In genomic region chr10:24485299-24485698, GRCh38 we compare ENCODE assay signal across 16 cellular contexts.
DNase-seq lines count a peak whose midpoint lies in the region; ATAC-seq and TF ChIP-seq lines count a peak whose summit lies in the region.
"Had no signal": no experiment of that assay in that cellular context is flagged by ENCODE, and none has a peak within 500 bp of the region (broad histone marks: within the 10 kb centered on the region; RNA-seq: fewer than 3 reads in every experiment).

No MANE protein-coding gene starts in this region.

- TF ChIP-seq CTCF in breast epithelium (IDR thresholded peaks at IDR 0.05), result no peak
- no peak for TF ChIP-seq CTCF in neural progenitor cell (IDR thresholded peaks at IDR 0.05)
- TF ChIP-seq CTCF in transverse colon (IDR thresholded peaks at IDR 0.05), result no peak

- H3K27me3 ChIP-seq in breast epithelium, result no peaks in the 10 kb centered on the region
- H3K27me3 ChIP-seq in neural progenitor cell, result no peaks in the 10 kb centered on the region
- H3K27me3 ChIP-seq in transverse colon, result no peaks in the 10 kb centered on the region
- H3K27me3 ChIP-seq: BE2C, Peyer's patch had no signal

- peaks cover 2% of the 10 kb centered on the region for H3K27me3 Mint-ChIP-seq in neural progenitor cell (ENCODE audit: insufficient read depth, low read depth)

- H3K4me3 ChIP-seq in breast epithelium (no peak overlapping the region), neural progenitor cell (no peak overlapping the region), transverse colon (no peak overlapping the region)
- H3K4me3 ChIP-seq: Peyer's patch had no signal

- H3K4me2 ChIP-seq in neural progenitor cell, result no peak overlapping the region

- no peak for TF ChIP-seq POLR2A in breast epithelium (IDR thresholded peaks at IDR 0.05)
- TF ChIP-seq POLR2A in transverse colon (IDR thresholded peaks at IDR 0.05), result no peak

- no peak for TF ChIP-seq RAD21 in Ishikawa (IDR thresholded peaks at IDR 0.05; ENCODE audit: low read depth)

- H3K9me3 ChIP-seq in breast epithelium, result no peaks in the 10 kb centered on the region
- H3K9me3 ChIP-seq in neural progenitor cell (ENCODE audit: low read depth), result no peaks in the 10 kb centered on the region
- H3K9me3 ChIP-seq in transverse colon, result no peaks in the 10 kb centered on the region
- H3K9me3 ChIP-seq: BE2C, Peyer's patch had no signal

- H3K27ac ChIP-seq in breast epithelium (peak overlapping the region; percentile 79 to 92), neural progenitor cell (no peak overlapping the region), transverse colon (peak overlapping the region in 3 of 4 donors; percentile 83 to 88 (median 86))

- TF ChIP-seq EP300 in Ishikawa (IDR thresholded peaks at IDR 0.05; ENCODE audit: borderline replicate concordance), result no peak
- TF ChIP-seq EP300 in transverse colon (IDR thresholded peaks at IDR 0.05; ENCODE audit: low read depth), result no peak

- no peak overlapping the region for H3K4me3 Mint-ChIP-seq in neural progenitor cell
- H3K4me3 Mint-ChIP-seq: CD8-positive, alpha-beta T cell had no signal

- H3K27ac Mint-ChIP-seq in neural progenitor cell, result peak overlapping the region; percentile 16
- H3K27ac Mint-ChIP-seq: CD8-positive, alpha-beta T cell had no signal

- no peak overlapping the region for H2AFZ ChIP-seq in neural progenitor cell (replicated peaks)

- H3K36me3 Mint-ChIP-seq in neural progenitor cell, result peaks cover 10% of the 10 kb centered on the region
- H3K36me3 Mint-ChIP-seq: CD8-positive, alpha-beta T cell had no signal

- no peaks in the 10 kb centered on the region for H3K36me3 ChIP-seq in breast epithelium
- H3K36me3 ChIP-seq in neural progenitor cell, result no peaks in the 10 kb centered on the region
- no peaks in the 10 kb centered on the region for H3K36me3 ChIP-seq in transverse colon
- H3K36me3 ChIP-seq: BE2C had no signal

- H3K4me1 ChIP-seq in breast epithelium, result peaks cover 0 to 4% of the 10 kb centered on the region in 2 donors
- H3K4me1 ChIP-seq in neural progenitor cell, result no peaks in the 10 kb centered on the region
- peaks cover 3 to 55% (median 18%) of the 10 kb centered on the region in 4 donors for H3K4me1 ChIP-seq in transverse colon
- H3K4me1 ChIP-seq: BE2C had no signal

- ATAC-seq in HG02678 (IDR thresholded peaks at IDR 0.05; ENCODE audit: unreplicated experiment) (no peak), HG03139 (IDR thresholded peaks at IDR 0.05; ENCODE audit: unreplicated experiment) (no peak)
- ATAC-seq: CD8-positive, alpha-beta T cell had no signal

- 73 to 78% methylated on average over 5 of the region's 5 CpGs for WGBS in transverse colon (ENCODE audit: low coverage in 1 of 2), 2 donors

- intact Hi-C loops in breast epithelium (cut with DNase I; ENCODE audit: low total_unique reads), result no loop called here
- intact Hi-C loops in transverse colon (cut with DNase I; ENCODE audit: low total_unique reads), result no loop called here

- H3K79me2 ChIP-seq in neural progenitor cell (ENCODE audit: low read depth), result no peaks in the 10 kb centered on the region

- H3F3A ChIP-seq in neural progenitor cell (ENCODE audit: low read depth), result no peaks in the 10 kb centered on the region

- peaks cover 9% of the 10 kb centered on the region for H3K4me1 Mint-ChIP-seq in neural progenitor cell

- no peak overlapping the region for H3K9ac ChIP-seq in neural progenitor cell

- in situ Hi-C loops in transverse colon (cut with MboI; ENCODE audit: low pct_ligation_motif_present in 1 of 4, low pct_unique_long_range_greater_than_20kb in 1 of 4, low sequenced_read_pairs in 3 of 4), result no loop called here

- DNase-seq in breast epithelium (ENCODE audit: low spot score in 2 of 2), result no peak
- no peak for DNase-seq in neural progenitor cell (ENCODE audit: low spot score)
- no peak for DNase-seq in transverse colon
- DNase-seq in retina, result no peak
- DNase-seq: BE2C; CD8-positive, alpha-beta T cell; DMS 273 treated with DMSO at 0.1 percent for 48 hours; KG1; NCI-H1105 treated with DMSO at 0.1 percent for 48 hours; NCI-H187 treated with DMSO at 0.1 percent for 48 hours; NCI-H2171 treated with DMSO at 0.1 percent for 48 hours; NCI-H774; Peyer's patch had no signal

- no peaks in the 10 kb centered on the region for H4K20me1 ChIP-seq in neural progenitor cell (ENCODE audit: low read depth)

- H3K9me3 Mint-ChIP-seq in neural progenitor cell, result no peaks in the 10 kb centered on the region
- H3K9me3 Mint-ChIP-seq: CD8-positive, alpha-beta T cell had no signal

TF ChIP-seq in Ishikawa, 13 proteins besides CTCF, POLR2A, EP300 and RAD21:
- TF ChIP-seq TCF12 (IDR thresholded peaks at IDR 0.05; ENCODE audit: low read depth) (no peak), USF1 (IDR thresholded peaks at IDR 0.05) (0 out of 2 replicates have a peak, but pooled peaks have one; percentile 11)
TF ChIP-seq in Ishikawa: peak in this region for 1.
